ENCODE assay signal across 14 cellular contexts in the genomic region with DNA sequence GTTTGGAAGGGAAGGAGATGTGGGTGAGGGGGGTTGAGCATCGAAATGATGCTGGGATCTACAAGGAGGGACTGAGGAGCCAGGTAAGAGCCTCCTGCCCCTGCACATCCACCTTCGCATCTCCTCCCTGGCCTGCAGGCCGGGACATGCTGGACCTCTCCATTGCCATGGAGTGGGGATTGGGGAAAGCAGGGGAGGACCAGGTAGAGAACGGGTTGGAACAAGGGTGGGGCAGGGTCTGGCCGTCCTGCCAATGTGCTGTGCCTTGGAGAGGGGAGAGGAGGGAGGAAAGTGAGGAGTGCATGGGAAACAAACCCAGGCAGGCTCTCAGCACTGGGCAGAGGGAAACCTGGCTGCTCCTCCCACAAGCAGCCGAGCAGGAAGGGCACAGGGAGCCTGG. TPM values are rescaled to one million over a fixed set of nuclear protein-coding genes. Genes with fewer than 3 reads are reported as not detected.
A peak's percentile ranks its signal among the peaks of the same experiment; 100 is the strongest.
DNase-seq lines count a peak whose midpoint lies in the region; ATAC-seq, FAIRE-seq and TF ChIP-seq lines count a peak whose summit lies in the region.
"Had no signal": no experiment of that assay in that cellular context is flagged by ENCODE, and none has a peak within 500 bp of the region (broad histone marks: within the 10 kb centered on the region; RNA-seq: fewer than 3 reads in every experiment).

No MANE protein-coding gene starts in this region.

- peaks cover 3% of the 10 kb centered on the region for H3K27me3 Mint-ChIP-seq in H9 (ENCODE audit: low read depth)
- no peaks in the 10 kb centered on the region for H3K27me3 Mint-ChIP-seq in CD8-positive, alpha-beta memory T cell

- intact Hi-C loops in K562 (cut with micrococcal nuclease): no loop called here

- H3K23ac ChIP-seq in H9 (ENCODE audit: insufficient read length, low read depth, low read length): no peak overlapping the region

- CTCF ChIA-PET in K562 (lab: Yijun Ruan, JAX; ENCODE audit: low intra/inter-chr PET ratio): no interaction called here
- CTCF ChIA-PET in CD8-positive, alpha-beta memory T cell (lab: Charles Lee): interaction anchor here (1.3 kb wide), 1 partner anchor 22 kb away, joined by 3 read pairs; no protein-coding TSS in a partner anchor

- H3T11ph ChIP-seq in H9 (ENCODE audit: low read length): no peak overlapping the region

- no peak overlapping the region for H3K56ac ChIP-seq in H9 (ENCODE audit: insufficient read length, low read depth, low read length)

- no peaks in the 10 kb centered on the region for H3K27me3 ChIP-seq in H9 (ENCODE audit: insufficient read depth, low read length)
- H3K27me3 ChIP-seq in K562 (ENCODE audit: control insufficient read depth in 2 of 2, insufficient read depth in 2 of 2, low read length in 2 of 2): peaks cover 20 to 39% of the 10 kb centered on the region in 2 experiments; a peak in 4 of 5 replicates
- H3K27me3 ChIP-seq in CD8-positive, alpha-beta memory T cell (ENCODE audit: insufficient read depth, low read length, poor library complexity, severe bottlenecking): no peaks in the 10 kb centered on the region

- H3K4ac ChIP-seq in H9 (ENCODE audit: low read depth, low read length): no peak overlapping the region

- no peak overlapping the region for H4K91ac ChIP-seq in H9 (ENCODE audit: insufficient read length, low read depth, low read length)

- no peak for TF ChIP-seq EP300 in K562 (IDR thresholded peaks at IDR 0.05; ENCODE audit: low read length)

- FAIRE-seq in K562 (lab: Jason Lieb, UNC): no peak

- H3K23me2 ChIP-seq in H9 (ENCODE audit: insufficient read length, low read depth, low read length, poor library complexity, severe bottlenecking): peaks cover 3% of the 10 kb centered on the region

- H2BK20ac ChIP-seq in H9 (ENCODE audit: low read depth, low read length, poor library complexity, severe bottlenecking): no peak overlapping the region

- POLR2A ChIA-PET in K562 (lab: Yijun Ruan, JAX): no interaction called here
- POLR2A ChIA-PET in CD8-positive, alpha-beta memory T cell (lab: Charles Lee): interaction anchor here (0.6 kb wide), 1 partner anchor 51 kb away, joined by 3 read pairs; no protein-coding TSS in a partner anchor

- no peaks in the 10 kb centered on the region for H3K9me1 ChIP-seq in K562 (ENCODE audit: control insufficient read depth, insufficient read depth, low read length)

- H2AK5ac ChIP-seq in H9 (ENCODE audit: insufficient read length, low read length): no peak overlapping the region

- H2BK15ac ChIP-seq in H9 (ENCODE audit: low read depth, low read length): no peak overlapping the region

- no TSS peak for BruUV-seq in K562 (replicated peaks; lab: Mats Ljungman, UMichigan)

- TF ChIP-seq POLR2A in K562 (conservative IDR thresholded peaks at IDR 0.05): no peak

- H2BK5ac ChIP-seq in H9 (ENCODE audit: insufficient read length, low read length): no peak overlapping the region

- no peak overlapping the region for H4K5ac ChIP-seq in H9 (ENCODE audit: insufficient read length, low read depth, low read length)

- H2AFZ ChIP-seq in H9 (ENCODE audit: low read length) (no peak overlapping the region), K562 (ENCODE audit: low read depth, low read length) (no peak overlapping the region)

- H4K8ac ChIP-seq in H9 (replicated peaks; ENCODE audit: insufficient read length, low read depth, low read length): no peak overlapping the region

- H3K79me2 ChIP-seq in H9 (ENCODE audit: insufficient read depth, low read length) (no peaks in the 10 kb centered on the region), K562 (ENCODE audit: control insufficient read depth, insufficient read depth, low read length) (no peaks in the 10 kb centered on the region)

- peaks cover 5% of the 10 kb centered on the region; the same call in 1 of the 3 replicates for H3K36me3 ChIP-seq in K562 (ENCODE audit: control insufficient read depth, insufficient read depth, low read length)
- H3K36me3 ChIP-seq in CD8-positive, alpha-beta memory T cell (ENCODE audit: insufficient read depth, low read length): no peaks in the 10 kb centered on the region

- H3K9me3 ChIP-seq in H9 (ENCODE audit: control insufficient read depth, low read depth, low read length) (no peaks in the 10 kb centered on the region), K562 (replicated peaks; ENCODE audit: control insufficient read depth, insufficient read depth, low read depth, low read length) (no peaks in the 10 kb centered on the region)
- H3K9me3 ChIP-seq in CD8-positive, alpha-beta memory T cell (ENCODE audit: low read length): no peaks in the 10 kb centered on the region

- no peak for TF ChIP-seq RAD21 in K562 (CRISPR knock-in tag; conservative IDR thresholded peaks at IDR 0.05 in 1 of 2, IDR thresholded peaks at IDR 0.05 in 1 of 2)

- no CpG with 5 or more reads among the region's 6 CpGs for WGBS in H9 (ENCODE audit: extremely low coverage, insufficient read length, low lambda C conversion rate)
- 22% methylated on average over 6 of the region's 6 CpGs for WGBS in K562 (ENCODE audit: insufficient coverage, low coverage, missing lambda C conversion rate)

- H3K9ac ChIP-seq in H9 (ENCODE audit: extremely low read depth, insufficient read length, low read length): no peak overlapping the region
- H3K9ac ChIP-seq in K562 (ENCODE audit: insufficient read depth in 1 of 2, low read depth in 2 of 2, low read length in 2 of 2): no peak overlapping the region

- H3K4me2 ChIP-seq in H9 (ENCODE audit: insufficient read depth, insufficient read length, low read length) (no peak overlapping the region), K562 (ENCODE audit: insufficient read depth, low read length) (no peak overlapping the region)

- no peak overlapping the region for H3K4me3 ChIP-seq in K562
- no peak overlapping the region for H3K4me3 ChIP-seq in skin epidermis
- no peak overlapping the region for H3K4me3 ChIP-seq in CD8-positive, alpha-beta memory T cell (ENCODE audit: low read length)

- H4K20me1 ChIP-seq in H9 (ENCODE audit: control insufficient read depth, insufficient read depth, insufficient read length): no peaks in the 10 kb centered on the region
- peaks cover 9% of the 10 kb centered on the region for H4K20me1 ChIP-seq in K562 (replicated peaks; ENCODE audit: control insufficient read depth, insufficient read depth, low read length)

- H3K27ac Mint-ChIP-seq in H9: peak overlapping the region; percentile 61 to 92 (median 73); a peak in 3 of 7 replicates
- peak overlapping the region in 2 of 8 donors; percentile 61 to 86 for H3K27ac Mint-ChIP-seq in CD8-positive, alpha-beta memory T cell

- no peak for ATAC-seq in K562
- ATAC-seq in esophagus mucosa: peak; percentile 69
- ATAC-seq: PC-3 had no signal

- DNase-seq in H9: no peak
- DNase-seq in K562 (ENCODE audit: extremely low read depth in 1 of 4, low spot score in 3 of 4): no peak
- no peak for DNase-seq in cerebellum (ENCODE audit: low spot score)
- no peak for DNase-seq in activated CD4-positive, CD25-positive, alpha-beta regulatory T cell treated with anti-CD3 and anti-CD28 coated beads, Interleukin-2, amount 50 U/mL, for 72 hours
- DNase-seq in CD8-positive, alpha-beta memory T cell: no peak
- DNase-seq: Calu3, NCI-H1436, NCI-H2081 treated with DMSO at 0.1 percent for 48 hours, NCI-H510A, NCI-H82, PC-3 had no signal

- H3K9me3 Mint-ChIP-seq in H9: no peaks in the 10 kb centered on the region
- no peaks in the 10 kb centered on the region for H3K9me3 Mint-ChIP-seq in CD8-positive, alpha-beta memory T cell

- H2BK120ac ChIP-seq in H9 (ENCODE audit: low read depth, low read length, poor library complexity, severe bottlenecking): no peak overlapping the region

- TF ChIP-seq CTCF in H9 (conservative IDR thresholded peaks at IDR 0.05): no peak
- TF ChIP-seq CTCF in K562 (IDR thresholded peaks at IDR 0.05 in 2 of 3, conservative IDR thresholded peaks at IDR 0.05 in 1 of 3; ENCODE audit: insufficient read depth in 2 of 3, low read depth in 1 of 3, low read length in 3 of 3): no peak

- H2BK12ac ChIP-seq in H9 (ENCODE audit: insufficient read length, low read depth, low read length): no peak overlapping the region

- no peaks in the 10 kb centered on the region for H3K79me1 ChIP-seq in H9 (ENCODE audit: insufficient read depth, low read depth, low read length, poor library complexity, severe bottlenecking)

- H3K4me1 ChIP-seq in H9 (ENCODE audit: insufficient read depth, low read length) (no peaks in the 10 kb centered on the region), K562 (replicated peaks in 1 of 2; ENCODE audit: control insufficient read depth in 2 of 2, insufficient read depth in 2 of 2, low read length in 2 of 2) (peaks cover 0 to 22% of the 10 kb centered on the region in 2 experiments; a peak in 1 of 5 replicates)
- H3K4me1 ChIP-seq in CD8-positive, alpha-beta memory T cell (ENCODE audit: insufficient read depth, low read length): no peaks in the 10 kb centered on the region

- no peak overlapping the region; the same call in 1 of the 2 replicates for H3K14ac ChIP-seq in H9 (ENCODE audit: insufficient read depth, low read length)

- H3K4me3 Mint-ChIP-seq in H9: no peak overlapping the region; a peak in 1 of 5 replicates
- no peak overlapping the region for H3K4me3 Mint-ChIP-seq in CD8-positive, alpha-beta memory T cell

- peaks cover 3 to 25% (median 21%) of the 10 kb centered on the region in 3 experiments; a peak in 6 of 7 replicates for H3K36me3 Mint-ChIP-seq in H9 (ENCODE audit: insufficient read depth in 1 of 3, low read depth in 3 of 3)
- H3K36me3 Mint-ChIP-seq in CD8-positive, alpha-beta memory T cell: peaks cover 0 to 47% (median 0%) of the 10 kb centered on the region in 3 donors

- no peak overlapping the region for H3K18ac ChIP-seq in H9 (ENCODE audit: insufficient read length, low read depth, low read length)

- 0 out of 4 replicates have a peak, but pooled peaks cover 0 to 5% of the 10 kb centered on the region in 2 experiments for H3K4me1 Mint-ChIP-seq in H9
- H3K4me1 Mint-ChIP-seq in CD8-positive, alpha-beta memory T cell: no peaks in the 10 kb centered on the region

- H3K27ac ChIP-seq in H9 (ENCODE audit: insufficient read length, low read depth, low read length) (no peak overlapping the region), K562 (ENCODE audit: extremely low read depth, low read depth, low read length) (no peak overlapping the region), skin epidermis (peak overlapping the region in 15 of 21 experiments; percentile 12 to 70 (median 43))
- H3K27ac ChIP-seq in CD8-positive, alpha-beta memory T cell (ENCODE audit: low read depth, low read length): no peak overlapping the region
- H3K27ac ChIP-seq: C4-2B had no signal

- in situ Hi-C loops in K562 (cut with MboI): no loop called here

RNA-seq across cellular contexts. Expression of a gene that starts 10.6 kb away (rescaled TPM):
- total RNA-seq in H9 (2021) (3.7 and 6.3 TPM in 2 replicates), K562 (2014; rRNA removed) (3.9 TPM in 2 replicates), K562 (2014; rRNA removed; fragmentation: Illumina TruSeq; extraction: Trizol) (0.89 and 2.1 TPM in 2 replicates), K562 (2015; rRNA removed; fragmentation: Illumina TruSeq; extraction: Trizol) (1.3 and 1.4 TPM in 2 replicates), K562 (2021) (2.8 and 5.2 TPM in 2 replicates), esophagus mucosa (23.6 TPM), cerebellum (7.5 TPM)
- total RNA-seq in K562 (2011; cell fraction: chromatin; rRNA removed; ENCODE audit: low replicate concordance): 22.3 and 55.4 TPM in 2 replicates
- 26.3 and 28.8 TPM in 2 replicates for total RNA-seq in K562 (2011; cell fraction: nucleolus; rRNA removed)
- 13.2 and 21.9 TPM in 2 replicates for total RNA-seq in K562 (2011; cell fraction: nucleoplasm; rRNA removed)
- polyA plus RNA-seq in K562 (2011; rRNA removed) (4.3 and 7.0 TPM in 2 replicates), K562 (2014; fragmentation: Illumina TruSeq; extraction: Trizol) (2.7 and 2.8 TPM in 2 replicates), K562 (2014; fragmentation: Nextera tagmentation; extraction: Ambion mirVana) (under 1 TPM; 0.07 to 0.25 TPM), K562 (2014; rRNA removed) (5.6 and 6.1 TPM in 2 replicates)
- polyA plus RNA-seq in K562 (2011; cell fraction: cytosol; rRNA removed): 3.1 and 4.8 TPM in 2 replicates
- 48.4 and 61.4 TPM in 2 replicates for polyA plus RNA-seq in K562 (2011; cell fraction: nucleus; rRNA removed)
- polyA plus RNA-seq in K562 (2012): 2.4 and 8.6 TPM in 2 replicates
- polyA minus RNA-seq in K562 (2011; rRNA and poly(A)+ RNA removed): 0.74 and 1.2 TPM in 2 replicates
- polyA minus RNA-seq in K562 (2011; cell fraction: cytosol; rRNA and poly(A)+ RNA removed): 1.1 and 1.5 TPM in 2 replicates
- 6.6 and 6.7 TPM in 2 replicates for polyA minus RNA-seq in K562 (2011; cell fraction: nucleus; rRNA and poly(A)+ RNA removed)
- total RNA-seq in CD8-positive, alpha-beta memory T cell: 1 to 10 TPM; 5.9 to 6.8 TPM
- 3.1 TPM for polyA plus RNA-seq in CD8-positive, alpha-beta memory T cell

RNA-seq across cellular contexts. Expression of a gene that starts 21.3 kb away (rescaled TPM):
- total RNA-seq in H9 (2021) (13.3 and 14.3 TPM in 2 replicates), K562 (2014; rRNA removed) (6.1 and 11.3 TPM in 2 replicates), K562 (2014; rRNA removed; fragmentation: Illumina TruSeq; extraction: Trizol) (3.2 and 3.8 TPM in 2 replicates), K562 (2015; rRNA removed; fragmentation: Illumina TruSeq; extraction: Trizol) (4.3 and 5.3 TPM in 2 replicates), K562 (2021) (12.2 and 13.1 TPM in 2 replicates), esophagus mucosa (35.4 TPM), cerebellum (1.6 TPM)
- total RNA-seq in K562 (2011; cell fraction: chromatin; rRNA removed; ENCODE audit: low replicate concordance): 7.0 and 13.8 TPM in 2 replicates
- 7.2 and 8.5 TPM in 2 replicates for total RNA-seq in K562 (2011; cell fraction: nucleolus; rRNA removed)
- 12.6 and 15.4 TPM in 2 replicates for total RNA-seq in K562 (2011; cell fraction: nucleoplasm; rRNA removed)
- polyA plus RNA-seq in K562 (2011; rRNA removed) (7.9 and 8.8 TPM in 2 replicates), K562 (2014; fragmentation: Illumina TruSeq; extraction: Trizol) (6.8 and 9.4 TPM in 2 replicates), K562 (2014; fragmentation: Nextera tagmentation; extraction: Ambion mirVana) (1 to 10 TPM; 1.2 to 2.9 TPM), K562 (2014; rRNA removed) (9.7 and 13.9 TPM in 2 replicates)
- 8.0 and 19.6 TPM in 2 replicates for polyA plus RNA-seq in K562 (2011; cell fraction: cytosol; rRNA removed)
- 18.0 and 36.7 TPM in 2 replicates for polyA plus RNA-seq in K562 (2011; cell fraction: nucleus; rRNA removed)
- polyA plus RNA-seq in K562 (2012): 7.7 and 16.3 TPM in 2 replicates
- polyA minus RNA-seq in K562 (2011; rRNA and poly(A)+ RNA removed): 0.60 and 3.0 TPM in 2 replicates
- 4.1 and 4.4 TPM in 2 replicates for polyA minus RNA-seq in K562 (2011; cell fraction: cytosol; rRNA and poly(A)+ RNA removed)
- 4.0 and 4.7 TPM in 2 replicates for polyA minus RNA-seq in K562 (2011; cell fraction: nucleus; rRNA and poly(A)+ RNA removed)
- 10 to 100 TPM; 14.4 to 15.0 TPM for total RNA-seq in CD8-positive, alpha-beta memory T cell
- 25.5 TPM for polyA plus RNA-seq in CD8-positive, alpha-beta memory T cell

RNA-seq across cellular contexts. Expression of a gene that starts 44.6 kb away (rescaled TPM):
- total RNA-seq in H9 (2021): 0.90 and 0.97 TPM in 2 replicates
- 0.30 TPM in 1 of 2 replicates, not detected in the other for total RNA-seq in K562 (2011; cell fraction: chromatin; rRNA removed; ENCODE audit: low replicate concordance)
- under 0.01 TPM in 2 replicates for total RNA-seq in K562 (2011; cell fraction: nucleolus; rRNA removed)
- total RNA-seq in K562 (2011; cell fraction: nucleoplasm; rRNA removed): 0.08 TPM in 1 of 2 replicates, not detected in the other
- not detected in 2 replicates for total RNA-seq in K562 (2014; rRNA removed)
- not detected in 2 replicates for total RNA-seq in K562 (2014; rRNA removed; fragmentation: Illumina TruSeq; extraction: Trizol)
- not detected in 2 replicates for total RNA-seq in K562 (2015; rRNA removed; fragmentation: Illumina TruSeq; extraction: Trizol)
- 0.02 TPM in 1 of 2 replicates, not detected in the other for total RNA-seq in K562 (2021)
- 0.01 TPM in 1 of 2 replicates, not detected in the other for polyA plus RNA-seq in K562 (2011; rRNA removed)
- polyA plus RNA-seq in K562 (2011; cell fraction: cytosol; rRNA removed): 0.01 and 0.03 TPM in 2 replicates
- polyA plus RNA-seq in K562 (2011; cell fraction: nucleus; rRNA removed): 0.15 and 0.20 TPM in 2 replicates
- polyA plus RNA-seq in K562 (2012): under 0.01 and 0.03 TPM in 2 replicates
- polyA plus RNA-seq in K562 (2014; fragmentation: Illumina TruSeq; extraction: Trizol): not detected in 2 replicates
- polyA plus RNA-seq in K562 (2014; fragmentation: Nextera tagmentation; extraction: Ambion mirVana): not detected
- polyA plus RNA-seq in K562 (2014; rRNA removed): not detected in 2 replicates
- not detected in 2 replicates for polyA minus RNA-seq in K562 (2011; rRNA and poly(A)+ RNA removed)
- polyA minus RNA-seq in K562 (2011; cell fraction: cytosol; rRNA and poly(A)+ RNA removed): not detected in 2 replicates
- under 0.01 TPM in 1 of 2 replicates, not detected in the other for polyA minus RNA-seq in K562 (2011; cell fraction: nucleus; rRNA and poly(A)+ RNA removed)
- 2.1 TPM for total RNA-seq in esophagus mucosa
- total RNA-seq in cerebellum: 1.3 TPM
- total RNA-seq in CD8-positive, alpha-beta memory T cell: under 1 TPM; 0.31 to 0.39 TPM
- not detected for polyA plus RNA-seq in CD8-positive, alpha-beta memory T cell

Comparison
In these comparisons a context has a peak if more than half of its experiments do, and no peak if none do; other contexts are left out.
1. H3K27ac ChIP-seq: peak in skin epidermis (15 of 21); none in H9 (single experiment), K562 (single experiment) and CD8-positive, alpha-beta memory T cell (single experiment).